In the genomic region with DNA sequence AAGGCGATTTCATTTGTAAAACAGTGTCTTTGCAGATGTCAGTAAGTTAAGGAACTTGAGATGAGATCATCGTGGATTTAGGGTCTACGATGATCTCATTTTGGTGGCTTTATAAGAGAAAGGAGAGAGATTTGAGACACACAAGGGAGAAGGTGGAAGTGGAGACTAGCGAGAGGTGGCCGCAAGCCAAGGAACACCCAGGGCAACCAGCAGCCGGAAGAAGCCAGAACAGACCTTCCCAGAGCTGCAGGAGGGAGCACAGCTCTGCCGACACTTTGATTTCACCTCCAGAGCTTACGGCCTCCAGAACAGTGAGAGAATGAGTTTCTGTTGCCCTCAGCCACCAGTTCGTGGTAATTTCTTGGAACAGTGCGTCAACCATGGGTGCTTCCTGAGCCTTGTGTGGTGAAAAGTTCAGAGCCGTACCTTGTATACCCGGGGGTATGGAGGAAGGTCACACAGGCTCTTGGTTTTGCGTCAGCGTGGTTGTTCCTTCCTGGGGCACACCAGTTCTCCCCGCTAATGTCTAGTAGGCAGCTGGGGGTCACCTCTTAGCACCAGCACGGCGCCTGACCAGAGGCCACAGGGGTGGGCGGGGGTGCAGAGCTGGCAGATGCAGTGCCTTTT, we compare ENCODE assay signal across 8 cellular contexts. TPM values are rescaled to one million over a fixed set of nuclear protein-coding genes. Genes with fewer than 3 reads are reported as not detected.
DNase-seq lines count a peak whose midpoint lies in the region; ATAC-seq lines count a peak whose summit lies in the region.

No MANE protein-coding gene starts in this region.

- H3K36me3 ChIP-seq in neuronal stem cell (replicated peaks in 1 of 2; ENCODE audit: control insufficient read depth in 2 of 2, insufficient read depth in 2 of 2, low read length in 2 of 2), result no peaks in the 10 kb centered on the region

- no peaks in the 10 kb centered on the region for H3K79me1 ChIP-seq in neuronal stem cell (ENCODE audit: low read depth, low read length)

- H4K8ac ChIP-seq in neuronal stem cell (ENCODE audit: low read depth, low read length), result no peak overlapping the region

- no peak overlapping the region for H2BK12ac ChIP-seq in neuronal stem cell (ENCODE audit: low read length)

- no peak overlapping the region for H2BK120ac ChIP-seq in neuronal stem cell (ENCODE audit: low read depth, low read length)

- no peak overlapping the region for H3K4ac ChIP-seq in neuronal stem cell (ENCODE audit: low read length)

- no peak overlapping the region for H3K14ac ChIP-seq in neuronal stem cell (ENCODE audit: low read length)

- H3K27me3 ChIP-seq in neuronal stem cell (ENCODE audit: control insufficient read depth in 3 of 3, insufficient read depth in 3 of 3, low read depth in 1 of 3, low read length in 3 of 3), result no peaks in the 10 kb centered on the region

- no peaks in the 10 kb centered on the region for H3K9me3 ChIP-seq in neuronal stem cell (replicated peaks in 1 of 2; ENCODE audit: control insufficient read depth in 2 of 2, insufficient read depth in 1 of 2, low read depth in 1 of 2, low read length in 2 of 2)

- H3K18ac ChIP-seq in neuronal stem cell (ENCODE audit: low read length), result no peak overlapping the region

- no CpG with 5 or more reads among the region's 18 CpGs for WGBS in neuronal stem cell (ENCODE audit: extremely low coverage in 2 of 2, insufficient read length in 2 of 2, insufficient replicate concordance in 1 of 2), 2 donors

- ATAC-seq in Right ventricle myocardium inferior, result peak; percentile 71
- no peak for ATAC-seq in GM19324 (IDR thresholded peaks at IDR 0.05; ENCODE audit: low FRiP score, unreplicated experiment)

- no peak overlapping the region for H2BK5ac ChIP-seq in neuronal stem cell (ENCODE audit: low read length)

- peaks cover 14 to 19% of the 10 kb centered on the region in 2 donors for H3K4me1 ChIP-seq in neuronal stem cell (ENCODE audit: control insufficient read depth in 2 of 2, insufficient read depth in 1 of 2, low read depth in 1 of 2, low read length in 2 of 2)

- no peak overlapping the region for H3K4me2 ChIP-seq in neuronal stem cell (ENCODE audit: insufficient read depth, low read length, poor library complexity, severe bottlenecking)

- H4K91ac ChIP-seq in neuronal stem cell (ENCODE audit: low read depth, low read length, poor library complexity), result no peak overlapping the region

- H2BK15ac ChIP-seq in neuronal stem cell (ENCODE audit: low read length), result no peak overlapping the region

- H3K23ac ChIP-seq in neuronal stem cell (ENCODE audit: low read depth, low read length, poor library complexity), result no peak overlapping the region

- H3K27ac ChIP-seq in neuronal stem cell (replicated peaks; ENCODE audit: low read length), result no peak overlapping the region

- H3K4me3 ChIP-seq in neuronal stem cell (ENCODE audit: low read length in 2 of 2), result no peak overlapping the region

- H3K9ac ChIP-seq in neuronal stem cell (ENCODE audit: low read depth, low read length, poor library complexity), result no peak overlapping the region

- no peak overlapping the region for H2AFZ ChIP-seq in neuronal stem cell (ENCODE audit: low read length)

- no peak overlapping the region for H2AK5ac ChIP-seq in neuronal stem cell (ENCODE audit: low read depth, low read length)

- intact Hi-C loops in Right ventricle myocardium inferior (cut with DNase I), result loop anchor here (2.0 kb wide), 1 partner anchor 17 kb away; no protein-coding TSS in a partner anchor

- DNase-seq in KG1 (lab: John Stamatoyannopoulos, UW) (peak; percentile 37), activated T-cell treated with anti-CD3 and anti-CD28 coated beads for 4 hours (peak; percentile 58), Right ventricle myocardium inferior (ENCODE audit: missing footprints) (peak; percentile 91), OCI-M1 (lab: John Stamatoyannopoulos, UW) (no peak), occipital lobe (lab: John Stamatoyannopoulos, UW) (no peak), neuronal stem cell (ENCODE audit: low spot score) (no peak)
- DNase-seq in stimulated activated CD4-positive, alpha-beta T cell treated with anti-CD3 and anti-CD28 coated beads, Interleukin-12 subunit alpha, Interleukin-12 subunit beta, amount 100 ng/mL, for 24 hours (ENCODE audit: low read depth in 2 of 2), result peak; percentile 28 to 37

RNA-seq across cellular contexts. Expression of gene SEC14L1, which starts 12.9 kb away (rescaled TPM):
- total RNA-seq in Right ventricle myocardium inferior, result 65.5 TPM
- total RNA-seq in occipital lobe, result 66.9 TPM
- 103 TPM for polyA plus RNA-seq in neuronal stem cell (2013, experiment 1 of 2)
- 106 TPM for polyA plus RNA-seq in neuronal stem cell (2013, experiment 2 of 2)

Comparison
In these comparisons a context has a peak if more than half of its experiments do, and no peak if none do; other contexts are left out.
1. DNase-seq: peak in KG1 (single experiment), activated T-cell treated with anti-CD3 and anti-CD28 coated beads for 4 hours (single experiment), Right ventricle myocardium inferior (single experiment) and stimulated activated CD4-positive, alpha-beta T cell treated with anti-CD3 and anti-CD28 coated beads, Interleukin-12 subunit alpha, Interleukin-12 subunit beta, amount 100 ng/mL, for 24 hours (2 of 2); none in OCI-M1 (single experiment), occipital lobe (single experiment) and neuronal stem cell (single experiment).